13 cellular contexts compared by ENCODE assay signal in genomic region chr3:66376568-66376967, GRCh38.
DNase-seq lines count a peak whose midpoint lies in the region; ATAC-seq and TF ChIP-seq lines count a peak whose summit lies in the region.
"Had no signal": no experiment of that assay in that cellular context is flagged by ENCODE, and none has a peak within 500 bp of the region (broad histone marks: within the 10 kb centered on the region; RNA-seq: fewer than 3 reads in every experiment).

No MANE protein-coding gene starts in this region.

- no peak for ATAC-seq in T-helper 17 cell
- ATAC-seq: Panc1; stimulated activated naive CD8-positive, alpha-beta T cell treated with anti-CD3 and anti-CD28 coated beads, Interleukin-15, amount 100 ng/mL, for 72 hours had no signal

- H3K27me3 Mint-ChIP-seq in T-helper 17 cell = no peaks in the 10 kb centered on the region
- H3K27me3 Mint-ChIP-seq: stimulated activated naive CD8-positive, alpha-beta T cell treated with anti-CD3 and anti-CD28 coated beads, Interleukin-15, amount 100 ng/mL, for 72 hours had no signal

- intact Hi-C loops in posterior cingulate gyrus (cut with DNase I) = no loop called here

- H3K4me3 Mint-ChIP-seq in T-helper 17 cell = no peak overlapping the region
- H3K4me3 Mint-ChIP-seq: mesothelial cell of epicardium; stimulated activated naive CD8-positive, alpha-beta T cell treated with anti-CD3 and anti-CD28 coated beads, Interleukin-15, amount 100 ng/mL, for 72 hours had no signal

- no peaks in the 10 kb centered on the region for H3K9me3 ChIP-seq in T-helper 17 cell (ENCODE audit: control insufficient read depth, low read length, poor library complexity, severe bottlenecking)

- peaks cover 16% of the 10 kb centered on the region for H3K4me1 Mint-ChIP-seq in T-helper 17 cell

- peaks cover 2% of the 10 kb centered on the region for H3K36me3 Mint-ChIP-seq in T-helper 17 cell (ENCODE audit: low read depth)

- DNase-seq in HCEC 1CT (peak; percentile 88), T-helper 17 cell (no peak), foreskin fibroblast (peak; percentile 87 to 94), skeletal muscle cell (ENCODE audit: low read depth) (peak; percentile 83), posterior cingulate gyrus (no peak), C1 segment of cervical spinal cord (lab: John Stamatoyannopoulos, UW) (no peak)
- no peak for DNase-seq in stimulated activated CD4-positive, alpha-beta T cell treated with anti-CD3 and anti-CD28 coated beads, Interleukin-4, amount 100 ng/mL, for 4 hours
- DNase-seq in stimulated activated CD4-positive, alpha-beta T cell treated with anti-CD3 and anti-CD28 coated beads, Interleukin-12 subunit alpha, Interleukin-12 subunit beta, amount 100 ng/mL, for 4 hours = no peak
- DNase-seq: activated naive CD4-positive, alpha-beta T cell treated with Interleukin-2 at 50 U/mL for 16 hours; NCI-H1930; stimulated activated naive CD8-positive, alpha-beta T cell treated with anti-CD3 and anti-CD28 coated beads, Interleukin-15, amount 100 ng/mL, for 72 hours had no signal

- H3K4me3 ChIP-seq in foreskin fibroblast (ENCODE audit: low read depth in 1 of 2, low read length in 2 of 2) (no peak overlapping the region), skeletal muscle cell (ENCODE audit: low read depth, low read length) (no peak overlapping the region)

- no peak for TF ChIP-seq CTCF in foreskin fibroblast (IDR thresholded peaks at IDR 0.05; ENCODE audit: low read depth, low read length)

- H3K27ac Mint-ChIP-seq in T-helper 17 cell = peak overlapping the region; percentile 98
- H3K27ac Mint-ChIP-seq: mesothelial cell of epicardium; stimulated activated naive CD8-positive, alpha-beta T cell treated with anti-CD3 and anti-CD28 coated beads, Interleukin-15, amount 100 ng/mL, for 72 hours had no signal

Comparison
In these comparisons a context has a peak if more than half of its experiments do, and no peak if none do; other contexts are left out.
1. DNase-seq: peak in HCEC 1CT (single experiment), foreskin fibroblast (2 of 2) and skeletal muscle cell (single experiment); none in T-helper 17 cell (0 of 3), stimulated activated CD4-positive, alpha-beta T cell treated with anti-CD3 and anti-CD28 coated beads, Interleukin-4, amount 100 ng/mL, for 4 hours (0 of 2), posterior cingulate gyrus (0 of 10), C1 segment of cervical spinal cord (0 of 14) and stimulated activated CD4-positive, alpha-beta T cell treated with anti-CD3 and anti-CD28 coated beads, Interleukin-12 subunit alpha, Interleukin-12 subunit beta, amount 100 ng/mL, for 4 hours (single experiment).